Comparison of ENCODE assay signal across 1 cellular context in the genomic region with DNA sequence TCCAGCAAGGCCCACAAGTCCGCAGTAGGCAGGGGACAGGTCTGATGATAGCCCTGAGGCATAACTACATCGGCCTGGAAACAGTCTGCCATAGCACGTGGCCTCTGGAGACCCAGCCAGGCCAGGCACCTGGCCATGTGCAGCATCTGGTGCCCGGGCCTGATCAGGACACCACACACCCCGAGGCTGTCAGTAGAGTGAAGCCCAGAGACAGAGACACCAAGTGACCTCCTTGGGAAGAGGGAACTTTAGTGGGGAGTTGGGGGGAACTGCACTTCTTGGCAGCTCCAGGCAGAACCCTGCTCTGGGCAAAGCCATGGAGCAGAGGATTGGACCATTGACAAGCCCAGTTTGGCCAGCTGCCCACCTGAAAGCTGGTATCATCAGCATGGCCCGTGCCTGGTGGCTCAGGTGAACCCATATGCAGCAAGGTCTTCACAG.
TF ChIP-seq lines count a peak whose summit lies in the region.

No MANE protein-coding gene starts in this region.

TF ChIP-seq in IMR-90, 13 proteins besides CTCF, POLR2A, EP300 and RAD21 (continued from another document):
- TF ChIP-seq MAZ (IDR thresholded peaks at IDR 0.05; ENCODE audit: borderline replicate concordance, low read depth, low read length) (no peak), FOS (IDR thresholded peaks at IDR 0.05; ENCODE audit: low read depth, low read length) (no peak)
